1 cellular context compared by ENCODE assay signal in the genomic region with DNA sequence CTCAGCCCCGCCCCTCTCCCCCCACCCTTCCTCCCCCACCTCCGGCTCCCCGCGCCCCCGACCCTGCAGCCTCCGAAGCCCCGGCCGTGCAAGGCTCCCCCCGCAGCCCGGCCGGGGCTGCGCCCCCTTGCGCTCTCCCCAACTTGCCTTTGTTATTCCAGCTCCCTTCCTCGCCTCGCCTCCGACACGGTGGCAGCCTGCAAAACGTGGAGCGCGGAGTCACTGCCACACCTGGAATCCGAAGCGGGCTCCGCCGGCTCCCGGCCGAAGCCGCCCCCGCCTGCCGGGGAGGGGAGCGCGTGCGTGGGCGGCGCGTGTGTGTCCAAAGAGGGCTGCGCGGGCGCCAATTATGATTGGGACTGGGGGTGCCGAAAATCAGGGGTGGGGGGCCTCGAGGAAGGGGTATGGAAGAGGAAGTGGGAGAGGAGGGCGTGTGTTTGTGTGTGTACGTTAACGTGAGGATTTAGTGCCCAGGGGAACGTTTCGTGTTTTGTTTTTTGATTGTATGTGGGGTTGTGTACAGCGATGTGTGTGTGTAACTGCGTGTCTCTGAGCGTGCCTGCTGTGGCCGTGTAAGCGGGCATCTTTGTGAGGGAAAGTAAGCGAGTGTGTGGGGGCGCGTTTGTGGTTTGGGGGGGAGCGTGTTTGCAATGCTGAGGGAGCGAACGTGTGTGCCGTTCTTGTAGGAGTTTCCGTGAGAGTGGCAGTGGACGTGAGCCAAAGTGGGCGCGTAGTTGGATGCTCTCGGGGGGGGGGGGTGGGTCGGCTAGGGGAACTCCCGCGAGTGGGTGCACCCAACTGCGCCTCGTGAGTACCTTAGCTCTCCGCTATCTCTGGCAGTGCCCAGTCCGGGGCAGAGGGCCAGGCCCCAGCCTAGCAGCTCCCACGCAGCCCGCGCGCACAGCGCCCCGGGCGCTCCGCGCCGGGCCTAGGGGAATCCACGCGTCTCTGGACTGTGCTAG.
A peak's percentile ranks its signal among the peaks of the same experiment; 100 is the strongest.
TF ChIP-seq lines count a peak whose summit lies in the region.

No MANE protein-coding gene starts in this region.

TF ChIP-seq in K562, 482 proteins besides CTCF, POLR2A, EP300 and RAD21 (continued from another document and continues in another):
- TF ChIP-seq, protein P1, sequence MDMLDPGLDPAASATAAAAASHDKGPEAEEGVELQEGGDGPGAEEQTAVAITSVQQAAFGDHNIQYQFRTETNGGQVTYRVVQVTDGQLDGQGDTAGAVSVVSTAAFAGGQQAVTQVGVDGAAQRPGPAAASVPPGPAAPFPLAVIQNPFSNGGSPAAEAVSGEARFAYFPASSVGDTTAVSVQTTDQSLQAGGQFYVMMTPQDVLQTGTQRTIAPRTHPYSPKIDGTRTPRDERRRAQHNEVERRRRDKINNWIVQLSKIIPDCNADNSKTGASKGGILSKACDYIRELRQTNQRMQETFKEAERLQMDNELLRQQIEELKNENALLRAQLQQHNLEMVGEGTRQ (CRISPR knock-in tag; IDR thresholded peaks at IDR 0.05) = no peak
- TF ChIP-seq ZNF165 (CRISPR knock-in tag; IDR thresholded peaks at IDR 0.05; ENCODE audit: borderline replicate concordance) (no peak), SAP30 (IDR thresholded peaks at IDR 0.05; ENCODE audit: borderline replicate concordance, insufficient read depth, low read depth, low read length, poor library complexity, severe bottlenecking) (peak; percentile 21), ZNF764 (CRISPR knock-in tag; IDR thresholded peaks at IDR 0.05; ENCODE audit: low read depth) (no peak), HDAC8 (tag; IDR thresholded peaks at IDR 0.05) (no peak), ZNF282 (CRISPR knock-in tag; IDR thresholded peaks at IDR 0.05) (no peak), ZNF785 (CRISPR knock-in tag; IDR thresholded peaks at IDR 0.05) (no peak), SIRT6 (IDR thresholded peaks at IDR 0.05; ENCODE audit: low read depth, low read length) (no peak), MAFG (tag; conservative IDR thresholded peaks at IDR 0.05) (no peak), FOXA3 (CRISPR knock-in tag; conservative IDR thresholded peaks at IDR 0.05 in 1 of 2, IDR thresholded peaks at IDR 0.05 in 1 of 2) (0 out of 4 replicates have a peak, but pooled peaks of 1 of the 2 experiments have one; percentile 47), YY1 (IDR thresholded peaks at IDR 0.05; ENCODE audit: borderline replicate concordance in 1 of 3, control insufficient read depth in 1 of 3, extremely low read depth in 1 of 3, insufficient read depth in 3 of 3, insufficient read length in 1 of 3, insufficient replicate concordance in 2 of 3, low read depth in 1 of 3, low read length in 2 of 3) (peak in 2 of 3 experiments; percentile 60 to 70), SREBF1 (IDR thresholded peaks at IDR 0.05; ENCODE audit: borderline replicate concordance, low read depth, low read length) (no peak; the same call in 1 of the 2 replicates), ARNT (IDR thresholded peaks at IDR 0.05) (0 out of 4 replicates have a peak, but pooled peaks of 1 of the 2 experiments have one; percentile 31), ELF1 (tag; IDR thresholded peaks at IDR 0.05) (no peak), ZNF444 (CRISPR knock-in tag; IDR thresholded peaks at IDR 0.05) (no peak), RBM34 (IDR thresholded peaks at IDR 0.05; ENCODE audit: borderline replicate concordance, insufficient read depth, low read length) (no peak), SMC3 (conservative IDR thresholded peaks at IDR 0.05; ENCODE audit: insufficient read depth, low read depth, low read length) (peak; percentile 31; the same call in 1 of the 2 replicates), RUNX1 (IDR thresholded peaks at IDR 0.05; ENCODE audit: low read depth) (no peak), ZNF707 (CRISPR knock-in tag; conservative IDR thresholded peaks at IDR 0.05) (no peak), TCF3 (CRISPR knock-in tag; IDR thresholded peaks at IDR 0.05) (no peak; the same call in 1 of the 2 replicates)
- TF ChIP-seq, protein P2, sequence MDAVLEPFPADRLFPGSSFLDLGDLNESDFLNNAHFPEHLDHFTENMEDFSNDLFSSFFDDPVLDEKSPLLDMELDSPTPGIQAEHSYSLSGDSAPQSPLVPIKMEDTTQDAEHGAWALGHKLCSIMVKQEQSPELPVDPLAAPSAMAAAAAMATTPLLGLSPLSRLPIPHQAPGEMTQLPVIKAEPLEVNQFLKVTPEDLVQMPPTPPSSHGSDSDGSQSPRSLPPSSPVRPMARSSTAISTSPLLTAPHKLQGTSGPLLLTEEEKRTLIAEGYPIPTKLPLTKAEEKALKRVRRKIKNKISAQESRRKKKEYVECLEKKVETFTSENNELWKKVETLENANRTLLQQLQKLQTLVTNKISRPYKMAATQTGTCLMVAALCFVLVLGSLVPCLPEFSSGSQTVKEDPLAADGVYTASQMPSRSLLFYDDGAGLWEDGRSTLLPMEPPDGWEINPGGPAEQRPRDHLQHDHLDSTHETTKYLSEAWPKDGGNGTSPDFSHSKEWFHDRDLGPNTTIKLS (IDR thresholded peaks at IDR 0.05; ENCODE audit: borderline replicate concordance, low read depth) = no peak
- TF ChIP-seq, protein P3, sequence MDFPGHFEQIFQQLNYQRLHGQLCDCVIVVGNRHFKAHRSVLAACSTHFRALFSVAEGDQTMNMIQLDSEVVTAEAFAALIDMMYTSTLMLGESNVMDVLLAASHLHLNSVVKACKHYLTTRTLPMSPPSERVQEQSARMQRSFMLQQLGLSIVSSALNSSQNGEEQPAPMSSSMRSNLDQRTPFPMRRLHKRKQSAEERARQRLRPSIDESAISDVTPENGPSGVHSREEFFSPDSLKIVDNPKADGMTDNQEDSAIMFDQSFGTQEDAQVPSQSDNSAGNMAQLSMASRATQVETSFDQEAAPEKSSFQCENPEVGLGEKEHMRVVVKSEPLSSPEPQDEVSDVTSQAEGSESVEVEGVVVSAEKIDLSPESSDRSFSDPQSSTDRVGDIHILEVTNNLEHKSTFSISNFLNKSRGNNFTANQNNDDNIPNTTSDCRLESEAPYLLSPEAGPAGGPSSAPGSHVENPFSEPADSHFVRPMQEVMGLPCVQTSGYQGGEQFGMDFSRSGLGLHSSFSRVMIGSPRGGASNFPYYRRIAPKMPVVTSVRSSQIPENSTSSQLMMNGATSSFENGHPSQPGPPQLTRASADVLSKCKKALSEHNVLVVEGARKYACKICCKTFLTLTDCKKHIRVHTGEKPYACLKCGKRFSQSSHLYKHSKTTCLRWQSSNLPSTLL (IDR thresholded peaks at IDR 0.05) = peak; percentile 44; the same call in 1 of the 2 replicates
- TF ChIP-seq, protein P4, sequence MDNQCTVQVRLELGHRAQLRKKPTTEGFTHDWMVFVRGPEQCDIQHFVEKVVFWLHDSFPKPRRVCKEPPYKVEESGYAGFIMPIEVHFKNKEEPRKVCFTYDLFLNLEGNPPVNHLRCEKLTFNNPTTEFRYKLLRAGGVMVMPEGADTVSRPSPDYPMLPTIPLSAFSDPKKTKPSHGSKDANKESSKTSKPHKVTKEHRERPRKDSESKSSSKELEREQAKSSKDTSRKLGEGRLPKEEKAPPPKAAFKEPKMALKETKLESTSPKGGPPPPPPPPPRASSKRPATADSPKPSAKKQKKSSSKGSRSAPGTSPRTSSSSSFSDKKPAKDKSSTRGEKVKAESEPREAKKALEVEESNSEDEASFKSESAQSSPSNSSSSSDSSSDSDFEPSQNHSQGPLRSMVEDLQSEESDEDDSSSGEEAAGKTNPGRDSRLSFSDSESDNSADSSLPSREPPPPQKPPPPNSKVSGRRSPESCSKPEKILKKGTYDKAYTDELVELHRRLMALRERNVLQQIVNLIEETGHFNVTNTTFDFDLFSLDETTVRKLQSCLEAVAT (IDR thresholded peaks at IDR 0.05) = peak; percentile 56 to 84; a peak in 2 of 4 replicates
- TF ChIP-seq, protein P5, sequence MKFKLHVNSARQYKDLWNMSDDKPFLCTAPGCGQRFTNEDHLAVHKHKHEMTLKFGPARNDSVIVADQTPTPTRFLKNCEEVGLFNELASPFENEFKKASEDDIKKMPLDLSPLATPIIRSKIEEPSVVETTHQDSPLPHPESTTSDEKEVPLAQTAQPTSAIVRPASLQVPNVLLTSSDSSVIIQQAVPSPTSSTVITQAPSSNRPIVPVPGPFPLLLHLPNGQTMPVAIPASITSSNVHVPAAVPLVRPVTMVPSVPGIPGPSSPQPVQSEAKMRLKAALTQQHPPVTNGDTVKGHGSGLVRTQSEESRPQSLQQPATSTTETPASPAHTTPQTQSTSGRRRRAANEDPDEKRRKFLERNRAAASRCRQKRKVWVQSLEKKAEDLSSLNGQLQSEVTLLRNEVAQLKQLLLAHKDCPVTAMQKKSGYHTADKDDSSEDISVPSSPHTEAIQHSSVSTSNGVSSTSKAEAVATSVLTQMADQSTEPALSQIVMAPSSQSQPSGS (CRISPR knock-in tag; IDR thresholded peaks at IDR 0.05) = no peak
- TF ChIP-seq, protein P6, sequence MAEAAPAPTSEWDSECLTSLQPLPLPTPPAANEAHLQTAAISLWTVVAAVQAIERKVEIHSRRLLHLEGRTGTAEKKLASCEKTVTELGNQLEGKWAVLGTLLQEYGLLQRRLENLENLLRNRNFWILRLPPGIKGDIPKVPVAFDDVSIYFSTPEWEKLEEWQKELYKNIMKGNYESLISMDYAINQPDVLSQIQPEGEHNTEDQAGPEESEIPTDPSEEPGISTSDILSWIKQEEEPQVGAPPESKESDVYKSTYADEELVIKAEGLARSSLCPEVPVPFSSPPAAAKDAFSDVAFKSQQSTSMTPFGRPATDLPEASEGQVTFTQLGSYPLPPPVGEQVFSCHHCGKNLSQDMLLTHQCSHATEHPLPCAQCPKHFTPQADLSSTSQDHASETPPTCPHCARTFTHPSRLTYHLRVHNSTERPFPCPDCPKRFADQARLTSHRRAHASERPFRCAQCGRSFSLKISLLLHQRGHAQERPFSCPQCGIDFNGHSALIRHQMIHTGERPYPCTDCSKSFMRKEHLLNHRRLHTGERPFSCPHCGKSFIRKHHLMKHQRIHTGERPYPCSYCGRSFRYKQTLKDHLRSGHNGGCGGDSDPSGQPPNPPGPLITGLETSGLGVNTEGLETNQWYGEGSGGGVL (CRISPR knock-in tag; IDR thresholded peaks at IDR 0.05) = no peak
- TF ChIP-seq, protein P7, sequence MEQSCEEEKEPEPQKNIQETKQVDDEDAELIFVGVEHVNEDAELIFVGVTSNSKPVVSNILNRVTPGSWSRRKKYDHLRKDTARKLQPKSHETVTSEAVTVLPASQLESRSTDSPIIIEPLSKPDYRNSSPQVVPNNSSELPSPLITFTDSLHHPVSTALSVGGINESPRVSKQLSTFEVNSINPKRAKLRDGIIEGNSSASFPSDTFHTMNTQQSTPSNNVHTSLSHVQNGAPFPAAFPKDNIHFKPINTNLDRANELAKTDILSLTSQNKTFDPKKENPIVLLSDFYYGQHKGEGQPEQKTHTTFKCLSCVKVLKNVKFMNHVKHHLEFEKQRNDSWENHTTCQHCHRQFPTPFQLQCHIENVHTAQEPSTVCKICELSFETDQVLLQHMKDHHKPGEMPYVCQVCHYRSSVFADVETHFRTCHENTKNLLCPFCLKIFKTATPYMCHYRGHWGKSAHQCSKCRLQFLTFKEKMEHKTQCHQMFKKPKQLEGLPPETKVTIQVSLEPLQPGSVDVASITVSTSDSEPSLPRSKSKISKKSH (CRISPR knock-in tag; IDR thresholded peaks at IDR 0.05) = no peak
- TF ChIP-seq, protein P8, sequence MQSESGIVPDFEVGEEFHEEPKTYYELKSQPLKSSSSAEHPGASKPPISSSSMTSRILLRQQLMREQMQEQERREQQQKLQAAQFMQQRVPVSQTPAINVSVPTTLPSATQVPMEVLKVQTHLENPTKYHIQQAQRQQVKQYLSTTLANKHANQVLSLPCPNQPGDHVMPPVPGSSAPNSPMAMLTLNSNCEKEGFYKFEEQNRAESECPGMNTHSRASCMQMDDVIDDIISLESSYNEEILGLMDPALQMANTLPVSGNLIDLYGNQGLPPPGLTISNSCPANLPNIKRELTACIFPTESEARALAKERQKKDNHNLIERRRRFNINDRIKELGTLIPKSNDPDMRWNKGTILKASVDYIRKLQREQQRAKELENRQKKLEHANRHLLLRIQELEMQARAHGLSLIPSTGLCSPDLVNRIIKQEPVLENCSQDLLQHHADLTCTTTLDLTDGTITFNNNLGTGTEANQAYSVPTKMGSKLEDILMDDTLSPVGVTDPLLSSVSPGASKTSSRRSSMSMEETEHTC (IDR thresholded peaks at IDR 0.05) = no peak
- TF ChIP-seq, protein P9, sequence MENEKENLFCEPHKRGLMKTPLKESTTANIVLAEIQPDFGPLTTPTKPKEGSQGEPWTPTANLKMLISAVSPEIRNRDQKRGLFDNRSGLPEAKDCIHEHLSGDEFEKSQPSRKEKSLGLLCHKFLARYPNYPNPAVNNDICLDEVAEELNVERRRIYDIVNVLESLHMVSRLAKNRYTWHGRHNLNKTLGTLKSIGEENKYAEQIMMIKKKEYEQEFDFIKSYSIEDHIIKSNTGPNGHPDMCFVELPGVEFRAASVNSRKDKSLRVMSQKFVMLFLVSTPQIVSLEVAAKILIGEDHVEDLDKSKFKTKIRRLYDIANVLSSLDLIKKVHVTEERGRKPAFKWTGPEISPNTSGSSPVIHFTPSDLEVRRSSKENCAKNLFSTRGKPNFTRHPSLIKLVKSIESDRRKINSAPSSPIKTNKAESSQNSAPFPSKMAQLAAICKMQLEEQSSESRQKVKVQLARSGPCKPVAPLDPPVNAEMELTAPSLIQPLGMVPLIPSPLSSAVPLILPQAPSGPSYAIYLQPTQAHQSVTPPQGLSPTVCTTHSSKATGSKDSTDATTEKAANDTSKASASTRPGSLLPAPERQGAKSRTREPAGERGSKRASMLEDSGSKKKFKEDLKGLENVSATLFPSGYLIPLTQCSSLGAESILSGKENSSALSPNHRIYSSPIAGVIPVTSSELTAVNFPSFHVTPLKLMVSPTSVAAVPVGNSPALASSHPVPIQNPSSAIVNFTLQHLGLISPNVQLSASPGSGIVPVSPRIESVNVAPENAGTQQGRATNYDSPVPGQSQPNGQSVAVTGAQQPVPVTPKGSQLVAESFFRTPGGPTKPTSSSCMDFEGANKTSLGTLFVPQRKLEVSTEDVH (IDR thresholded peaks at IDR 0.05; ENCODE audit: low read depth, partially characterized antibody) = no peak
- TF ChIP-seq, protein P10, sequence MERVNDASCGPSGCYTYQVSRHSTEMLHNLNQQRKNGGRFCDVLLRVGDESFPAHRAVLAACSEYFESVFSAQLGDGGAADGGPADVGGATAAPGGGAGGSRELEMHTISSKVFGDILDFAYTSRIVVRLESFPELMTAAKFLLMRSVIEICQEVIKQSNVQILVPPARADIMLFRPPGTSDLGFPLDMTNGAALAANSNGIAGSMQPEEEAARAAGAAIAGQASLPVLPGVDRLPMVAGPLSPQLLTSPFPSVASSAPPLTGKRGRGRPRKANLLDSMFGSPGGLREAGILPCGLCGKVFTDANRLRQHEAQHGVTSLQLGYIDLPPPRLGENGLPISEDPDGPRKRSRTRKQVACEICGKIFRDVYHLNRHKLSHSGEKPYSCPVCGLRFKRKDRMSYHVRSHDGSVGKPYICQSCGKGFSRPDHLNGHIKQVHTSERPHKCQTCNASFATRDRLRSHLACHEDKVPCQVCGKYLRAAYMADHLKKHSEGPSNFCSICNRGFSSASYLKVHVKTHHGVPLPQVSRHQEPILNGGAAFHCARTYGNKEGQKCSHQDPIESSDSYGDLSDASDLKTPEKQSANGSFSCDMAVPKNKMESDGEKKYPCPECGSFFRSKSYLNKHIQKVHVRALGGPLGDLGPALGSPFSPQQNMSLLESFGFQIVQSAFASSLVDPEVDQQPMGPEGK (CRISPR knock-in tag; IDR thresholded peaks at IDR 0.05; ENCODE audit: borderline replicate concordance) = no peak
